ENCODE assay signal across 9 cellular contexts in genomic region chr1:110672753-110673108, GRCh38. TPM values are rescaled to one million over a fixed set of nuclear protein-coding genes. Genes with fewer than 3 reads are reported as not detected.
DNase-seq lines count a peak whose midpoint lies in the region; ATAC-seq and TF ChIP-seq lines count a peak whose summit lies in the region.
"Had no signal": no experiment of that assay in that cellular context is flagged by ENCODE, and none has a peak within 500 bp of the region (broad histone marks: within the 10 kb centered on the region; RNA-seq: fewer than 3 reads in every experiment).

No MANE protein-coding gene starts in this region.

- intact Hi-C loops in spleen (cut with DNase I; ENCODE audit: low total_unique reads), result loop anchor here (10.0 kb wide), 1 partner anchor 48 kb away; no protein-coding TSS in a partner anchor

- peak overlapping the region; percentile 48 to 82 (median 60) for H3K4me3 ChIP-seq in spleen

- H3K27me3 ChIP-seq in spleen (replicated peaks in 1 of 7), result peaks cover 0 to 54% (median 35%) of the 10 kb centered on the region in 7 donors

- H3K4me1 ChIP-seq in spleen, result peaks cover 4 to 88% (median 48%) of the 10 kb centered on the region in 6 donors

- H3K9me3 ChIP-seq in spleen, result no peaks in the 10 kb centered on the region
- H3K9me3 ChIP-seq: neutrophil had no signal

- peak; percentile 47 for ATAC-seq in HG03432 (IDR thresholded peaks at IDR 0.05; ENCODE audit: unreplicated experiment)

- TF ChIP-seq POLR2A in spleen (IDR thresholded peaks at IDR 0.05), result peak in 2 of 3 donors; percentile 53 to 85

- peaks cover 0 to 7% (median 0%) of the 10 kb centered on the region in 6 donors for H3K36me3 ChIP-seq in spleen
- H3K36me3 ChIP-seq: neutrophil had no signal

- DNase-seq in stimulated activated CD4-positive, alpha-beta T cell treated with anti-CD3 and anti-CD28 coated beads, Interleukin-12 subunit alpha, Interleukin-12 subunit beta, amount 100 ng/mL, for 4 hours, result peak; percentile 3
- no peak for DNase-seq in stimulated activated CD4-positive, alpha-beta T cell treated with anti-CD3 and anti-CD28 coated beads, Interleukin-2, amount 100 ng/mL, for 48 hours
- DNase-seq in activated effector memory CD4-positive, alpha-beta T cell treated with Interleukin-2 at 50 U/mL for 16 hours, result peak; percentile 18
- no peak for DNase-seq in spleen
- no peak for DNase-seq in NCI-H1436 treated with DMSO at 0.1 percent for 48 hours (lab: John Stamatoyannopoulos, UW)
- DNase-seq in AML-193 (lab: John Stamatoyannopoulos, UW), result no peak
- no peak for DNase-seq in DMS79 (lab: John Stamatoyannopoulos, UW)

- H3K27ac ChIP-seq in spleen, result peak overlapping the region; percentile 70 to 95 (median 87)
- H3K27ac ChIP-seq: neutrophil had no signal

- 7 to 23% (median 15%) methylated on average over 4 of the region's 4 CpGs for WGBS in spleen, 5 donors

- TF ChIP-seq CTCF in spleen (IDR thresholded peaks at IDR 0.05 in 8 of 11, conservative IDR thresholded peaks at IDR 0.05 in 3 of 11), result peak in 1 of 11 experiments; percentile 9

RNA-seq across cellular contexts. Expression of gene KCNA3, which starts 2.0 kb away (rescaled TPM):
- total RNA-seq in spleen, result 10 to 100 TPM; 20.4 to 45.8 (median 28.4) TPM
- 1 to 10 TPM in 1 of 3 donors, under 1 TPM in 2; 0.30 to 1.4 (median 0.96) TPM for polyA plus RNA-seq in spleen

Comparison
In these comparisons a context has a peak if more than half of its experiments do, and no peak if none do; other contexts are left out.
1. DNase-seq: peak in stimulated activated CD4-positive, alpha-beta T cell treated with anti-CD3 and anti-CD28 coated beads, Interleukin-12 subunit alpha, Interleukin-12 subunit beta, amount 100 ng/mL, for 4 hours (single experiment) and activated effector memory CD4-positive, alpha-beta T cell treated with Interleukin-2 at 50 U/mL for 16 hours (single experiment); none in stimulated activated CD4-positive, alpha-beta T cell treated with anti-CD3 and anti-CD28 coated beads, Interleukin-2, amount 100 ng/mL, for 48 hours (0 of 2), spleen (single experiment), NCI-H1436 treated with DMSO at 0.1 percent for 48 hours (single experiment), AML-193 (0 of 2) and DMS79 (single experiment).